12 cellular contexts compared by ENCODE assay signal in the genomic region with DNA sequence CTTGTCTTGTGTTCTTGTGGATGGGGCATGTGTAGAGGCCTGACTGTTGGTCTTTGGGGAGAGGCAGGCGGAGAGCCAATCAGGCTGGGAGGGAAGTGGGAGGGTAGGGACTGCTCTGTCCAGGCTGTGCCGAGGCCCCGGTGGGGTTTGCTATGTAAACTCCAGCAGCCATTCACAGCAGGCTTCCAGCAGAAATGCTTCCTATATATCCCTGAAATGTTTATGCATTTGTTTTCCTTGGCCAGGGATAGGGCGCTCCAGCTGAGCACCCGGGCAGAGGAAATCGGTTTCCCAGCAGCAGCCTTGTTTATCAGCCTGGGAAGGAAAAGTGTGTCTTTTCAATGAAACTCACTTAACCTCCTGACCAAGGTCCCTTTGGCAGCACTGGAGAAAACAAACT. TPM values are rescaled to one million over a fixed set of nuclear protein-coding genes. Genes with fewer than 3 reads are reported as not detected.
DNase-seq lines count a peak whose midpoint lies in the region; ATAC-seq and TF ChIP-seq lines count a peak whose summit lies in the region.
"Had no signal": no experiment of that assay in that cellular context is flagged by ENCODE, and none has a peak within 500 bp of the region (broad histone marks: within the 10 kb centered on the region; RNA-seq: fewer than 3 reads in every experiment).

No MANE protein-coding gene starts in this region.

- H3K4me3 ChIP-seq in cardiac fibroblast (replicated peaks in 1 of 2; ENCODE audit: low read depth in 2 of 2, low read length in 2 of 2) (no peak overlapping the region), right atrium auricular region (no peak overlapping the region), colonic mucosa (no peak overlapping the region)
- H3K4me3 ChIP-seq: PC-9 had no signal

- intact Hi-C loops in colonic mucosa (cut with DNase I), result no loop called here

- TF ChIP-seq CTCF in cardiac fibroblast (IDR thresholded peaks at IDR 0.05; ENCODE audit: low read depth, low read length) (no peak), right atrium auricular region (IDR thresholded peaks at IDR 0.05) (no peak), colonic mucosa (IDR thresholded peaks at IDR 0.05) (no peak)

- peak; percentile 15 for DNase-seq in COR-L47 (lab: John Stamatoyannopoulos, UW)
- DNase-seq in cardiac fibroblast (ENCODE audit: low read depth in 2 of 2), result peak; percentile 12 to 91
- no peak for DNase-seq in right atrium auricular region (ENCODE audit: low spot score)
- peak; percentile 24 for DNase-seq in putamen (ENCODE audit: low spot score)
- DNase-seq in GOT3 (lab: John Stamatoyannopoulos, UW), result no peak
- no peak for DNase-seq in dedifferentiated amniotic fluid mesenchymal stem cell (ENCODE audit: extremely low spot score)
- no peak for DNase-seq in colonic mucosa
- DNase-seq: activated naive CD4-positive, alpha-beta T cell treated with anti-CD3 and anti-CD28 coated beads, Interleukin-2, amount 50 U/mL, for 16 hours; effector memory CD4-positive, alpha-beta T cell; PC-9 had no signal

- H3K27me3 ChIP-seq in right atrium auricular region (no peaks in the 10 kb centered on the region), colonic mucosa (no peaks in the 10 kb centered on the region)

- no peak for ATAC-seq in HG02938 (IDR thresholded peaks at IDR 0.05; ENCODE audit: unreplicated experiment)

- H3K4me1 ChIP-seq in right atrium auricular region (peaks cover 0 to 73% of the 10 kb centered on the region in 2 donors), colonic mucosa (no peaks in the 10 kb centered on the region)

- H3K36me3 ChIP-seq in right atrium auricular region (no peaks in the 10 kb centered on the region), colonic mucosa (no peaks in the 10 kb centered on the region)

- H3K27ac ChIP-seq in right atrium auricular region (peak overlapping the region; percentile 42 to 50), colonic mucosa (no peak overlapping the region)
- H3K27ac ChIP-seq: KMS-11, PC-9 had no signal

- H3K9me3 ChIP-seq in right atrium auricular region, result no peaks in the 10 kb centered on the region
- no peaks in the 10 kb centered on the region for H3K9me3 ChIP-seq in colonic mucosa

- no peak overlapping the region for H3K9ac ChIP-seq in colonic mucosa (ENCODE audit: low read depth in 2 of 2, low read length in 2 of 2)
- H3K9ac ChIP-seq: KMS-11 had no signal

RNA-seq across cellular contexts. Expression of a gene that starts 18.3 kb away (rescaled TPM):
- total RNA-seq in right atrium auricular region (100 to 1,000 TPM; 353 to 517 TPM), colonic mucosa (10 to 100 TPM; 33.9 to 47.4 TPM)

Comparison
In these comparisons a context has a peak if more than half of its experiments do, and no peak if none do; other contexts are left out.
1. DNase-seq: peak in COR-L47 (single experiment), cardiac fibroblast (2 of 2) and putamen (single experiment); none in right atrium auricular region (single experiment), GOT3 (single experiment), dedifferentiated amniotic fluid mesenchymal stem cell (single experiment) and colonic mucosa (single experiment).
2. RNA of a gene that starts 18.3 kb away (total RNA-seq): 353 to 517 TPM in right atrium auricular region; 33.9 to 47.4 TPM in colonic mucosa; every median in the first group is over 4 times any median in the second.